Comparison of ENCODE assay signal across 18 cellular contexts in genomic region chr3:117495620-117496019, GRCh38.
DNase-seq lines count a peak whose midpoint lies in the region; ATAC-seq, FAIRE-seq and TF ChIP-seq lines count a peak whose summit lies in the region.
"Had no signal": no experiment of that assay in that cellular context is flagged by ENCODE, and none has a peak within 500 bp of the region (broad histone marks: within the 10 kb centered on the region; RNA-seq: fewer than 3 reads in every experiment).

No MANE protein-coding gene starts in this region.

- H3K4me1 ChIP-seq in MM.1S (ENCODE audit: low read length) = no peaks in the 10 kb centered on the region
- H3K4me1 ChIP-seq: BLaER1 treated with 17β-estradiol and CSF1 and Interleukin-3, amounts not matched to agents 10 nM and 100 nM had no signal

- no peaks in the 10 kb centered on the region for H3F3A ChIP-seq in MM.1S (ENCODE audit: insufficient read depth, low read length)

- H3K27me3 ChIP-seq in bronchial epithelial cell (ENCODE audit: control insufficient read depth, insufficient read depth, low read length) = no peaks in the 10 kb centered on the region
- no peaks in the 10 kb centered on the region for H3K27me3 ChIP-seq in MM.1S (replicated peaks; ENCODE audit: insufficient read depth, low read length)
- H3K27me3 ChIP-seq: BLaER1 treated with 17β-estradiol and CSF1 and Interleukin-3, amounts not matched to agents 10 nM and 100 nM had no signal

- no peak for FAIRE-seq in bronchial epithelial cell (lab: Jason Lieb, UNC)
- FAIRE-seq: GM12892, GM18507 had no signal

- H3K4me3 Mint-ChIP-seq in endothelial cell (ENCODE audit: unreplicated experiment) = no peak overlapping the region
- H3K4me3 Mint-ChIP-seq: B cell; CD8-positive, alpha-beta T cell had no signal

- no peak for ATAC-seq in GM19452 (IDR thresholded peaks at IDR 0.05; ENCODE audit: unreplicated experiment)
- ATAC-seq: CD8-positive, alpha-beta T cell had no signal

- H3K9me2 ChIP-seq in MM.1S (replicated peaks; ENCODE audit: insufficient read depth, low read length) = no peaks in the 10 kb centered on the region

- no peak overlapping the region for H3K4me3 ChIP-seq in AG04449 (ENCODE audit: low read depth, low read length)
- no peak overlapping the region for H3K4me3 ChIP-seq in bronchial epithelial cell (ENCODE audit: low read depth, low read length)
- H3K4me3 ChIP-seq in MM.1S (ENCODE audit: low read length) = no peak overlapping the region
- H3K4me3 ChIP-seq: BLaER1 treated with 17β-estradiol and CSF1 and Interleukin-3, amounts not matched to agents 10 nM and 100 nM had no signal

- no peak overlapping the region for H3K4me2 ChIP-seq in MM.1S (ENCODE audit: low read depth, low read length)
- H3K4me2 ChIP-seq: BLaER1 treated with 17β-estradiol and CSF1 and Interleukin-3, amounts not matched to agents 10 nM and 100 nM had no signal

- DNase-seq in AG04449 (ENCODE audit: low read depth, low spot score) (peak; percentile 5), HCEC 1CT (peak; percentile 25), bronchial epithelial cell (ENCODE audit: low read depth) (peak; percentile 17), fibroblast of peridontal ligament (ENCODE audit: extremely low read depth) (peak; percentile 30), activated gamma-delta T cell treated with Interleukin-2 at 50 U/mL for 16 hours (no peak), endothelial cell (ENCODE audit: low spot score) (no peak), MM.1S (no peak)
- DNase-seq: 8988T; Calu3; CD8-positive, alpha-beta T cell; GDM1; GOT3; H7 had no signal

- no peak overlapping the region for H3K27ac Mint-ChIP-seq in endothelial cell (ENCODE audit: unreplicated experiment)
- H3K27ac Mint-ChIP-seq: B cell; CD8-positive, alpha-beta T cell had no signal

- no peaks in the 10 kb centered on the region for H3K36me3 Mint-ChIP-seq in endothelial cell (ENCODE audit: low read depth, unreplicated experiment)
- H3K36me3 Mint-ChIP-seq: CD8-positive, alpha-beta T cell had no signal

- no peaks in the 10 kb centered on the region for H3K9me3 ChIP-seq in MM.1S (replicated peaks; ENCODE audit: insufficient read depth, low read length)

- TF ChIP-seq CTCF in AG04449 (IDR thresholded peaks at IDR 0.05; ENCODE audit: insufficient read depth, low read length, missing control alignments) (no peak), bronchial epithelial cell (IDR thresholded peaks at IDR 0.05; ENCODE audit: insufficient read depth, low read length, severe bottlenecking) (no peak), endothelial cell (IDR thresholded peaks at IDR 0.05; ENCODE audit: unreplicated experiment) (no peak), MM.1S (IDR thresholded peaks at IDR 0.05; ENCODE audit: low read length) (no peak)

- POLR2A ChIA-PET in AG04449 (lab: Yijun Ruan, JAX) = no interaction called here

- H3K36me3 ChIP-seq in bronchial epithelial cell (ENCODE audit: control insufficient read depth, insufficient read depth, low read length) (no peaks in the 10 kb centered on the region), MM.1S (replicated peaks; ENCODE audit: insufficient read depth, low read length) (no peaks in the 10 kb centered on the region)
- H3K36me3 ChIP-seq: BLaER1 treated with 17β-estradiol and CSF1 and Interleukin-3, amounts not matched to agents 10 nM and 100 nM had no signal

- H4K20me1 ChIP-seq in MM.1S (ENCODE audit: insufficient read depth, low read length) = no peaks in the 10 kb centered on the region
- H4K20me1 ChIP-seq: BLaER1 treated with 17β-estradiol and CSF1 and Interleukin-3, amounts not matched to agents 10 nM and 100 nM had no signal

- H3K9ac ChIP-seq in MM.1S (ENCODE audit: low read length) = no peak overlapping the region
- H3K9ac ChIP-seq: BLaER1 treated with 17β-estradiol and CSF1 and Interleukin-3, amounts not matched to agents 10 nM and 100 nM had no signal

- peaks cover 12% of the 10 kb centered on the region for H3K4me1 Mint-ChIP-seq in endothelial cell (ENCODE audit: unreplicated experiment)
- H3K4me1 Mint-ChIP-seq: B cell had no signal

- H3K27me3 Mint-ChIP-seq in endothelial cell (ENCODE audit: unreplicated experiment) = no peaks in the 10 kb centered on the region
- H3K27me3 Mint-ChIP-seq: B cell had no signal

- H3K27ac ChIP-seq in MM.1S (ENCODE audit: low read length) = no peak overlapping the region
- H3K27ac ChIP-seq: BLaER1 treated with 17β-estradiol and CSF1 and Interleukin-3, amounts not matched to agents 10 nM and 100 nM had no signal

- H3K9me3 Mint-ChIP-seq in endothelial cell (ENCODE audit: unreplicated experiment) = no peaks in the 10 kb centered on the region

- H3K79me2 ChIP-seq in MM.1S (ENCODE audit: low read length) = no peaks in the 10 kb centered on the region

- no peak overlapping the region for H2AFZ ChIP-seq in MM.1S (ENCODE audit: low read length)

- CTCF ChIA-PET in AG04449 (lab: Yijun Ruan, JAX) = no interaction called here

Comparison
In these comparisons a context has a peak if more than half of its experiments do, and no peak if none do; other contexts are left out.
1. DNase-seq: peak in AG04449 (single experiment), HCEC 1CT (single experiment), bronchial epithelial cell (single experiment) and fibroblast of peridontal ligament (single experiment); none in activated gamma-delta T cell treated with Interleukin-2 at 50 U/mL for 16 hours (single experiment), endothelial cell (single experiment) and MM.1S (single experiment).